12 cellular contexts compared by ENCODE assay signal in genomic region chr13:28475916-28476725, GRCh38.
DNase-seq lines count a peak whose midpoint lies in the region; ATAC-seq and TF ChIP-seq lines count a peak whose summit lies in the region.
"Had no signal": no experiment of that assay in that cellular context is flagged by ENCODE, and none has a peak within 500 bp of the region (broad histone marks: within the 10 kb centered on the region; RNA-seq: fewer than 3 reads in every experiment).

No MANE protein-coding gene starts in this region.

- peaks cover 9% of the 10 kb centered on the region for H3K9me3 Mint-ChIP-seq in nephron progenitor cell
- H3K9me3 Mint-ChIP-seq: T-helper 2 cell treated with Interferon-gamma antibody and Interleukin-4, amounts not matched to agents 5 μg/mL and 100 μg/mL, for 36 hours had no signal

- H3K27ac Mint-ChIP-seq in nephron progenitor cell = no peak overlapping the region
- H3K27ac Mint-ChIP-seq: T-helper 2 cell treated with Interferon-gamma antibody and Interleukin-4, amounts not matched to agents 5 μg/mL and 100 μg/mL, for 36 hours had no signal

- no peak overlapping the region for H3K4me3 Mint-ChIP-seq in nephron progenitor cell
- H3K4me3 Mint-ChIP-seq: T-helper 2 cell treated with Interferon-gamma antibody and Interleukin-4, amounts not matched to agents 5 μg/mL and 100 μg/mL, for 36 hours had no signal

- in situ Hi-C loops in astrocyte of the cerebellum (cut with HindIII; ENCODE audit: low sequenced_read_pairs) = no loop called here

- no peak overlapping the region for H3K4me3 ChIP-seq in astrocyte of the cerebellum (ENCODE audit: low read depth, low read length)
- H3K4me3 ChIP-seq: ovary had no signal

- ATAC-seq in HG02885 (IDR thresholded peaks at IDR 0.05; ENCODE audit: poor library complexity, unreplicated experiment) (no peak), GM21381 (IDR thresholded peaks at IDR 0.05; ENCODE audit: unreplicated experiment) (no peak)

- peaks cover 5% of the 10 kb centered on the region for H3K27me3 Mint-ChIP-seq in nephron progenitor cell (ENCODE audit: low read depth, poor library complexity)

- H3K4me1 Mint-ChIP-seq in nephron progenitor cell = peaks cover 65% of the 10 kb centered on the region

- no peak for TF ChIP-seq CTCF in AG09319 (IDR thresholded peaks at IDR 0.05; ENCODE audit: low read depth, low read length)
- TF ChIP-seq CTCF in astrocyte of the cerebellum (IDR thresholded peaks at IDR 0.05; ENCODE audit: low read depth, low read length, missing control alignments) = no peak
- no peak for TF ChIP-seq CTCF in nephron progenitor cell (IDR thresholded peaks at IDR 0.05)

- peaks cover 7% of the 10 kb centered on the region for H3K36me3 Mint-ChIP-seq in nephron progenitor cell (ENCODE audit: low read depth)

- peak; percentile 64 for DNase-seq in AG09319 (ENCODE audit: extremely low read depth, low read depth)
- DNase-seq in HS-5 (ENCODE audit: low read depth) = peak; percentile 53
- peak; percentile 64 for DNase-seq in astrocyte of the cerebellum (ENCODE audit: low read depth)
- DNase-seq in kidney glomerular epithelial cell (lab: John Stamatoyannopoulos, UW) = peak; percentile 16
- no peak for DNase-seq in nephron progenitor cell
- no peak for DNase-seq in KG1 (lab: John Stamatoyannopoulos, UW)
- DNase-seq: activated naive CD4-positive, alpha-beta T cell treated with Interleukin-2 at 50 U/mL for 16 hours; NCI-H187 treated with DMSO at 0.1 percent for 48 hours; ovary had no signal

Comparison
In these comparisons a context has a peak if more than half of its experiments do, and no peak if none do; other contexts are left out.
1. DNase-seq: peak in AG09319 (single experiment), HS-5 (single experiment), astrocyte of the cerebellum (single experiment) and kidney glomerular epithelial cell (single experiment); none in nephron progenitor cell (single experiment) and KG1 (single experiment).